ENCODE assay signal across 1 cellular context in the genomic region with DNA sequence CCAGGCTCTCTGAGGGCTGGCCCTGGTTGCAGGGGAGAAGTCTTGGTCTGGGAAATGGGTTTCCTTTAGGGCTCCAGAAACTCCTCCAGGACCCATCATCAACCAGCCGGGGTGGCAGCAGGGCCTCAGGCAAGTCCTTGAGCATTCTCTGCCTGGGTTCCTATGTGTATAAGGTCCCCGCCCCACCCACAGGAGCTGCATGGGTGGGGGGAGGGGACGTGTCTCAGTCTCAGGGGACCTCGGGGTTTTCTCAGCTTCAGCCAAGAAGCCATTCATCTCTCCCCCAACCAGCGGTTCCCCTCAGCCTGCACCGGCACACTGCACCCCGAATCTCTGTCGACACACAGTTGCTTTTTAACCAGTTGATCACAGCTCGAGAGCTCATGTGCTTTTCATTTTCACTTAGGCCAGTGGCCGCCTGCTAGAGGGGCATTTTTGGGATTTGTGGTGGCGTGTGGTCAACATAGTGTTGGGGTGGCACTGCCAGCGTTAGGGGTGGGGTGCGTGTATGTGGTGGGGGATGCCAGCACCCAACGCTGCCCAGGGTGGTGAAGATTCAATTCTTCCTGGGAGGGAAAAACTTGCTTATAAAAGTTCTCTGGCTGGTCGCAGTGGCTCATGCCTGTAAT.
TF ChIP-seq lines count a peak whose summit lies in the region.

No MANE protein-coding gene starts in this region.

TF ChIP-seq in IMR-90, 13 proteins besides CTCF, POLR2A, EP300 and RAD21 (continued from another document):
- TF ChIP-seq MXI1 (IDR thresholded peaks at IDR 0.05; ENCODE audit: borderline replicate concordance, low read depth, low read length) (no peak), RCOR1 (IDR thresholded peaks at IDR 0.05; ENCODE audit: insufficient replicate concordance, low read length) (no peak), MAFK (IDR thresholded peaks at IDR 0.05; ENCODE audit: low read depth, low read length) (no peak), ELK1 (IDR thresholded peaks at IDR 0.05; ENCODE audit: borderline replicate concordance, low read depth, low read length) (no peak), RFX5 (IDR thresholded peaks at IDR 0.05; ENCODE audit: low read depth, low read length) (no peak)
- TF ChIP-seq, protein P1, sequence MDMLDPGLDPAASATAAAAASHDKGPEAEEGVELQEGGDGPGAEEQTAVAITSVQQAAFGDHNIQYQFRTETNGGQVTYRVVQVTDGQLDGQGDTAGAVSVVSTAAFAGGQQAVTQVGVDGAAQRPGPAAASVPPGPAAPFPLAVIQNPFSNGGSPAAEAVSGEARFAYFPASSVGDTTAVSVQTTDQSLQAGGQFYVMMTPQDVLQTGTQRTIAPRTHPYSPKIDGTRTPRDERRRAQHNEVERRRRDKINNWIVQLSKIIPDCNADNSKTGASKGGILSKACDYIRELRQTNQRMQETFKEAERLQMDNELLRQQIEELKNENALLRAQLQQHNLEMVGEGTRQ (IDR thresholded peaks at IDR 0.05; ENCODE audit: low read depth, low read length), result no peak
